Comparison of ENCODE assay signal across 8 cellular contexts in the genomic region with DNA sequence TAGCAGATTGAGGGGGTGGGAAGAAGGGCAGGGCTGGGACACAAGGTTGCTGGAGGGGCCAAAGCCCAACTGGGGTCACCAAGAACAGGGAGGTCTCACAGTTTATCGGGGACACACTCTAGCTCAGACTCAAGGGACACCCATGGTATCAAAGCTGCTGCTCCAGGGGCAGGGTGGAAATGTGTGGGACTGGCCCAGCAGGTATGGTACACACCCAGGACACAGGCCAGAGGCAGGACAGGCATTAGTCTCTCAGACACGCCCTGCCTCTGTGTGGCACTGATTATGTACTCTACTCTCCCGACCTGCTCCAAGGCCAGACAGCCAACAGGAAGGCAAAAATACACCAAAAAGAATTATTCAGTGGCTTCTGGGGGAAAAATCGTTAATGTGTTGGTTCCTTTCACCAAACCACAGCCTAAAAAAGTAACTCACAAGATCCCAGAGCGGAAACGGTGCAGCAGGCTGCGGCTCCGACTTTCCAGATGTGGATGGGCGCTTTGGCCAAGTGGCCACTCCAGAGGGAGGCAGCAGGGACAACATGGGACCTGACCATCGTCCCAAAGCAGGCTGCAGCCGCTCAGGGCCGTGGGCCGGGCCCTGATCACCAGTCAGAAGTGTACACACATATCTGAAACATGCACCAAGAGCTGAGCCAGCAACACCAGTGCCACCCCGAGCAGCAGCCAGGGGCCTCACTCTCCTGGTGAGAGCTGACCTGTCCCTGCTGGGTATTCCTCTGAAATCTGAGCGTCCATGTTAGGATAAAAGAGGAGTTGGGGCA. TPM values are rescaled to one million over a fixed set of nuclear protein-coding genes. Genes with fewer than 3 reads are reported as not detected.
DNase-seq lines count a peak whose midpoint lies in the region; ATAC-seq, FAIRE-seq and TF ChIP-seq lines count a peak whose summit lies in the region.
"Had no signal": no experiment of that assay in that cellular context is flagged by ENCODE, and none has a peak within 500 bp of the region (broad histone marks: within the 10 kb centered on the region; RNA-seq: fewer than 3 reads in every experiment).

No MANE protein-coding gene starts in this region.

- intact Hi-C loops in dendritic cell treated with granulocyte-macrophage colony-stimulating factor and Interleukin-4, amounts not matched to agents 40 ng/mL and 50 ng/mL, for 4 days (cut with micrococcal nuclease), result no loop called here
- intact Hi-C loops in prostate gland (cut with DNase I), result no loop called here

- ATAC-seq in GM19452 (IDR thresholded peaks at IDR 0.05; ENCODE audit: unreplicated experiment), result no peak

- no peaks in the 10 kb centered on the region for H3K27me3 Mint-ChIP-seq in dendritic cell treated with granulocyte-macrophage colony-stimulating factor and Interleukin-4, amounts not matched to agents 40 ng/mL and 50 ng/mL, for 4 days

- H3K27me3 ChIP-seq in prostate gland (replicated peaks; ENCODE audit: insufficient read depth), result no peaks in the 10 kb centered on the region

- TF ChIP-seq POLR2A in prostate gland (IDR thresholded peaks at IDR 0.05), result no peak

- H3K36me3 ChIP-seq in prostate gland, result peaks cover 5% of the 10 kb centered on the region in 2 donors

- FAIRE-seq in GM19239 (lab: Jason Lieb, UNC), result peak; percentile 37

- TF ChIP-seq CTCF in prostate gland (IDR thresholded peaks at IDR 0.05), result no peak

- H3K9me3 ChIP-seq in prostate gland, result no peaks in the 10 kb centered on the region

- H3K27ac ChIP-seq in prostate gland, result peak overlapping the region; percentile 72 to 80
- H3K27ac ChIP-seq: GM23248 had no signal

- DNase-seq in GM19239 (ENCODE audit: insufficient read length, low spot score), result no peak
- peak; percentile 90 for DNase-seq in MV-4-11 (lab: John Stamatoyannopoulos, UW)
- peak; percentile 54 for DNase-seq in prostate gland (ENCODE audit: low spot score)
- DNase-seq in NCI-H1436 treated with DMSO at 0.1 percent for 48 hours (lab: John Stamatoyannopoulos, UW), result no peak
- DNase-seq in CD1c-positive myeloid dendritic cell (ENCODE audit: extremely low spot score), result no peak
- DNase-seq: GM23248 had no signal

- peaks cover 90% of the 10 kb centered on the region for H3K4me1 Mint-ChIP-seq in dendritic cell treated with granulocyte-macrophage colony-stimulating factor and Interleukin-4, amounts not matched to agents 40 ng/mL and 50 ng/mL, for 4 days (ENCODE audit: low read depth)

- H3K27ac Mint-ChIP-seq in dendritic cell treated with granulocyte-macrophage colony-stimulating factor and Interleukin-4, amounts not matched to agents 40 ng/mL and 50 ng/mL, for 4 days, result peak overlapping the region; percentile 88

- peaks cover 12% of the 10 kb centered on the region for H3K4me1 ChIP-seq in prostate gland (replicated peaks)

- no peaks in the 10 kb centered on the region for H3K9me3 Mint-ChIP-seq in dendritic cell treated with granulocyte-macrophage colony-stimulating factor and Interleukin-4, amounts not matched to agents 40 ng/mL and 50 ng/mL, for 4 days

- 80% methylated on average over 15 of the region's 15 CpGs for WGBS in prostate gland

- no peak overlapping the region for H3K4me3 ChIP-seq in prostate gland

- H3K4me3 Mint-ChIP-seq in dendritic cell treated with granulocyte-macrophage colony-stimulating factor and Interleukin-4, amounts not matched to agents 40 ng/mL and 50 ng/mL, for 4 days, result peak overlapping the region; percentile 94

- H3K36me3 Mint-ChIP-seq in dendritic cell treated with granulocyte-macrophage colony-stimulating factor and Interleukin-4, amounts not matched to agents 40 ng/mL and 50 ng/mL, for 4 days (ENCODE audit: low read depth), result peaks cover 95% of the 10 kb centered on the region

RNA-seq across cellular contexts. Expression of gene SIRT7, which starts 1.0 kb away (rescaled TPM):
- 10 to 100 TPM; 22.4 to 39.9 TPM for total RNA-seq in prostate gland

RNA-seq across cellular contexts. Expression of gene PCYT2, which starts 7.8 kb away (rescaled TPM):
- 10 to 100 TPM; 51.4 to 69.2 TPM for total RNA-seq in prostate gland

RNA-seq across cellular contexts. Expression of gene MAFG, which starts 8.6 kb away (rescaled TPM):
- total RNA-seq in prostate gland, result 10 to 100 TPM; 11.3 to 27.7 TPM

RNA-seq across cellular contexts. Expression of gene NPB, which starts 16.9 kb away (rescaled TPM):
- total RNA-seq in prostate gland, result 10 to 100 TPM in 1 of 2 donors, 1 to 10 TPM in 1; 9.8 to 10.9 TPM

RNA-seq across cellular contexts. Expression of gene PYCR1, which starts 18.1 kb away (rescaled TPM):
- 10 to 100 TPM; 35.0 to 91.2 TPM for total RNA-seq in prostate gland

Comparison
In these comparisons a context has a peak if more than half of its experiments do, and no peak if none do; other contexts are left out.
1. DNase-seq: peak in MV-4-11 (single experiment) and prostate gland (single experiment); none in GM19239 (single experiment), NCI-H1436 treated with DMSO at 0.1 percent for 48 hours (single experiment) and CD1c-positive myeloid dendritic cell (single experiment).